In the genomic region with DNA sequence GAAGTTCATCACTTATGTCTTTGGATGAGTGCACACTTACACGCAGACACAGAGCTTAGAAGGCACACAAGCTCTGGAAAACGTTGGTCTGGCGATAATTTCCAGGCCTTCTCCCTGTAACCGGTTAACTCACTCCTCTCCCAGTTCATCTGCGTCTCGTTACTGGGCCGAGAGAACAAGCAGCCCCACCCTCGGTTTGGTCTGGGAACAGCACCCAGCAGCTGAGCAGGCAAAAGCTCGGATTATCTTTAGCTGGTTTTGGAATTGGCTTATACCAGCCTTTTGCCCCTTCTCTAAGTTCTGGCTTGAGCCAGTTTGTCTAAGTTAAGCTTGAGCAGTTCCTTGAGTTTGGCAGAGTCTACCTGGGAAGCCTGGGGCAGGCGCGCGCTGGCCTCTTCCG, we compare ENCODE assay signal across 12 cellular contexts. TPM values are rescaled to one million over a fixed set of nuclear protein-coding genes. Genes with fewer than 3 reads are reported as not detected.
DNase-seq lines count a peak whose midpoint lies in the region; ATAC-seq and TF ChIP-seq lines count a peak whose summit lies in the region.
"Had no signal": no experiment of that assay in that cellular context is flagged by ENCODE, and none has a peak within 500 bp of the region (broad histone marks: within the 10 kb centered on the region; RNA-seq: fewer than 3 reads in every experiment).

No MANE protein-coding gene starts in this region.

- no peak overlapping the region for H3K14ac ChIP-seq in trophoblast cell (ENCODE audit: low read length)

- no peak overlapping the region for H3K23ac ChIP-seq in trophoblast cell (ENCODE audit: low read length)

- no peak for DNase-seq in HFF-Myc (ENCODE audit: extremely low read depth, low read depth)
- no peak for DNase-seq in esophagus squamous epithelium (lab: John Stamatoyannopoulos, UW)
- DNase-seq in upper lobe of left lung, result no peak
- no peak for DNase-seq in NCI-H446 treated with DMSO at 0.1 percent for 48 hours (lab: John Stamatoyannopoulos, UW)
- DNase-seq in mesenteric fat pad (ENCODE audit: low spot score), result no peak
- DNase-seq in trophoblast cell, result no peak
- DNase-seq: activated CD4-positive, CD25-positive, alpha-beta regulatory T cell; cortex of kidney; NCI-H2227 treated with DMSO at 0.1 percent for 48 hours; occipital lobe had no signal

- H3K4me2 ChIP-seq in trophoblast cell (ENCODE audit: low read length), result no peak overlapping the region
- H3K4me2 ChIP-seq: KMS-11 had no signal

- H3K27ac ChIP-seq in esophagus squamous epithelium (peak overlapping the region; percentile 54 to 86 (median 61)), mesodermal cell (ENCODE audit: low read depth, low read length, severe bottlenecking) (peak overlapping the region; percentile 77), upper lobe of left lung (peak overlapping the region in 3 of 4 donors; percentile 39 to 56 (median 50)), trophoblast cell (ENCODE audit: low read depth, low read length) (no peak overlapping the region)
- H3K27ac ChIP-seq: KMS-11 had no signal

- H3K79me1 ChIP-seq in trophoblast cell (ENCODE audit: low read length), result no peaks in the 10 kb centered on the region

- TF ChIP-seq CTCF in HFF-Myc (IDR thresholded peaks at IDR 0.05; ENCODE audit: low read depth, low read length, missing control alignments) (peak; percentile 50), esophagus squamous epithelium (IDR thresholded peaks at IDR 0.05) (peak in 2 of 6 experiments; percentile 9), upper lobe of left lung (IDR thresholded peaks at IDR 0.05) (no peak)

- TF ChIP-seq EP300 in upper lobe of left lung (IDR thresholded peaks at IDR 0.05), result no peak

- no peak overlapping the region for H4K12ac ChIP-seq in trophoblast cell (ENCODE audit: low read depth, low read length)

- no peak overlapping the region for H3K4ac ChIP-seq in trophoblast cell (ENCODE audit: low read depth, low read length)

- no peak overlapping the region for H3K18ac ChIP-seq in trophoblast cell (ENCODE audit: low read length)

- no peak overlapping the region for H2AK5ac ChIP-seq in trophoblast cell (ENCODE audit: low read length)

- 50 to 68% methylated on average over 12 to 13 of the region's 13 CpGs for WGBS in esophagus squamous epithelium, 2 donors
- WGBS in mesodermal cell (ENCODE audit: insufficient coverage in 2 of 2), 2 experiments, result 77 to 78% methylated on average over 12 to 13 of the region's 13 CpGs
- 61 to 64% methylated on average over 13 of the region's 13 CpGs for WGBS in upper lobe of left lung, 2 donors
- WGBS in trophoblast cell (ENCODE audit: extremely low coverage, insufficient coverage, insufficient read length), result no CpG with 5 or more reads among the region's 13 CpGs

- H3K9me3 ChIP-seq in esophagus squamous epithelium (no peaks in the 10 kb centered on the region), mesodermal cell (ENCODE audit: control insufficient read depth, low read length) (no peaks in the 10 kb centered on the region), upper lobe of left lung (no peaks in the 10 kb centered on the region), trophoblast cell (ENCODE audit: insufficient read depth, low read depth, low read length) (peaks cover 5% of the 10 kb centered on the region)

- H4K8ac ChIP-seq in trophoblast cell (ENCODE audit: low read depth, low read length), result no peak overlapping the region

- H2BK120ac ChIP-seq in trophoblast cell (ENCODE audit: insufficient read depth, low read length, poor library complexity), result no peak overlapping the region

- H3K4me3 ChIP-seq in HFF-Myc (replicated peaks; ENCODE audit: low read depth, low read length) (no peak overlapping the region), esophagus squamous epithelium (no peak overlapping the region), mesodermal cell (ENCODE audit: extremely low read depth, insufficient read depth, low read length, poor library complexity, severe bottlenecking) (no peak overlapping the region), upper lobe of left lung (no peak overlapping the region), trophoblast cell (ENCODE audit: low read depth, low read length) (no peak overlapping the region)

- no peak overlapping the region for H2BK12ac ChIP-seq in trophoblast cell (ENCODE audit: low read length)

- TF ChIP-seq POLR2A in esophagus squamous epithelium (IDR thresholded peaks at IDR 0.05) (no peak), upper lobe of left lung (IDR thresholded peaks at IDR 0.05) (no peak)

- H3K79me2 ChIP-seq in trophoblast cell (ENCODE audit: control insufficient read depth, insufficient read depth, low read length, poor library complexity), result no peaks in the 10 kb centered on the region

- H3K36me3 ChIP-seq in esophagus squamous epithelium, result no peaks in the 10 kb centered on the region
- H3K36me3 ChIP-seq in mesodermal cell (ENCODE audit: control insufficient read depth, insufficient read depth, low read length), result no peaks in the 10 kb centered on the region
- H3K36me3 ChIP-seq in upper lobe of left lung, result no peaks in the 10 kb centered on the region
- no peaks in the 10 kb centered on the region for H3K36me3 ChIP-seq in trophoblast cell (ENCODE audit: control insufficient read depth in 1 of 2, insufficient read depth in 2 of 2, low read length in 2 of 2)

- H3K9ac ChIP-seq in trophoblast cell (ENCODE audit: low read length), result no peak overlapping the region
- H3K9ac ChIP-seq: KMS-11 had no signal

- H2BK5ac ChIP-seq in trophoblast cell (ENCODE audit: low read depth, low read length, poor library complexity), result no peak overlapping the region

- intact Hi-C loops in esophagus squamous epithelium (cut with DNase I), result no loop called here

- no peak overlapping the region for H4K91ac ChIP-seq in trophoblast cell (ENCODE audit: low read depth, low read length)

- peaks cover 0 to 62% (median 25%) of the 10 kb centered on the region in 3 donors for H3K4me1 ChIP-seq in esophagus squamous epithelium
- peaks cover 13% of the 10 kb centered on the region for H3K4me1 ChIP-seq in mesodermal cell (ENCODE audit: control insufficient read depth, insufficient read depth, low read length, poor library complexity, severe bottlenecking)
- H3K4me1 ChIP-seq in upper lobe of left lung, result peaks cover 0 to 8% (median 3%) of the 10 kb centered on the region in 4 donors
- no peaks in the 10 kb centered on the region for H3K4me1 ChIP-seq in trophoblast cell (ENCODE audit: control insufficient read depth in 1 of 2, insufficient read depth in 2 of 2, low read length in 2 of 2)

- H3K27me3 ChIP-seq in esophagus squamous epithelium (peaks cover 0 to 37% (median 0%) of the 10 kb centered on the region in 4 donors), upper lobe of left lung (no peaks in the 10 kb centered on the region), trophoblast cell (ENCODE audit: insufficient read depth, low read length) (no peaks in the 10 kb centered on the region)

- ATAC-seq in upper lobe of left lung (ENCODE audit: low FRiP score in 2 of 2), result peak in 1 of 2 donors; percentile 54

- H2AFZ ChIP-seq in trophoblast cell (ENCODE audit: insufficient read depth, low read length, poor library complexity), result no peak overlapping the region

RNA-seq across cellular contexts. Expression of gene COL6A1, which starts 27.3 kb away (rescaled TPM):
- total RNA-seq in esophagus squamous epithelium (100 to 1,000 TPM in 1 of 4 donors, 10 to 100 TPM in 3; 25.0 to 242 (median 54.9) TPM), upper lobe of left lung (100 to 1,000 TPM in 5 of 6 donors, 10 to 100 TPM in 1; 61.9 to 351 (median 205) TPM), mesenteric fat pad (521 TPM)
- 309 TPM for polyA plus RNA-seq in mesodermal cell (2013, experiment 1 of 2)
- 301 TPM for polyA plus RNA-seq in mesodermal cell (2013, experiment 2 of 2)
- polyA plus RNA-seq in trophoblast cell (2013), result 53.0 and 55.7 TPM in 2 replicates
